ENCODE assay signal across 8 cellular contexts in genomic region chr15:69160141-69160975, GRCh38.
DNase-seq lines count a peak whose midpoint lies in the region; ATAC-seq lines count a peak whose summit lies in the region.

Gene GLCE (plus strand): TSS chr15:69160635. CDS start chr15:69255807, 95,172 bp downstream.

- DNase-seq in GM04504 (ENCODE audit: low read depth) (peak; percentile 93), NCI-H1048 (lab: John Stamatoyannopoulos, UW) (peak; percentile 95), SK-N-MC (ENCODE audit: low read depth, low spot score) (peak; percentile 57), globus pallidus (ENCODE audit: low spot score) (peak; percentile 99), non-pigmented ciliary epithelial cell (ENCODE audit: low read depth) (peak; percentile 79), substantia nigra (lab: John Stamatoyannopoulos, UW) (peak; percentile 53 to 98 (median 94))

- ATAC-seq in HG02571 (IDR thresholded peaks at IDR 0.05; ENCODE audit: unreplicated experiment), result peak; percentile 89

- peak within 1 kb of the TSS; percentile 79 for H3K27ac Mint-ChIP-seq in activated naive CD4-positive, alpha-beta T cell treated with anti-CD3 and anti-CD28 coated beads, Interleukin-2, amount 50 U/mL, for 24 hours

- H3K9me3 Mint-ChIP-seq in activated naive CD4-positive, alpha-beta T cell treated with anti-CD3 and anti-CD28 coated beads, Interleukin-2, amount 50 U/mL, for 24 hours, result no peaks in the 10 kb centered on the region

- peak within 1 kb of the TSS; percentile 97 for H3K4me3 Mint-ChIP-seq in activated naive CD4-positive, alpha-beta T cell treated with anti-CD3 and anti-CD28 coated beads, Interleukin-2, amount 50 U/mL, for 24 hours

- peaks cover 24% of the 10 kb centered on the region for H3K4me1 Mint-ChIP-seq in activated naive CD4-positive, alpha-beta T cell treated with anti-CD3 and anti-CD28 coated beads, Interleukin-2, amount 50 U/mL, for 24 hours

- no peaks in the 10 kb centered on the region for H3K36me3 Mint-ChIP-seq in activated naive CD4-positive, alpha-beta T cell treated with anti-CD3 and anti-CD28 coated beads, Interleukin-2, amount 50 U/mL, for 24 hours

- H3K9ac ChIP-seq in SK-N-MC (ENCODE audit: insufficient read length), result peak within 1 kb of the TSS; percentile 95

- H3K27me3 Mint-ChIP-seq in activated naive CD4-positive, alpha-beta T cell treated with anti-CD3 and anti-CD28 coated beads, Interleukin-2, amount 50 U/mL, for 24 hours, result peaks cover 2% of the 10 kb centered on the region

- no peaks in the 10 kb centered on the region for H3K36me3 ChIP-seq in SK-N-MC (ENCODE audit: insufficient read depth, low read length)

- H3K4me3 ChIP-seq in SK-N-MC, result peak within 1 kb of the TSS; percentile 85

- H3K9me3 ChIP-seq in SK-N-MC (ENCODE audit: low read depth, low read length), result no peaks in the 10 kb centered on the region

- peak within 1 kb of the TSS; percentile 43; the same call in 1 of the 2 replicates for H3K27ac ChIP-seq in SK-N-MC
- peak within 1 kb of the TSS; percentile 86 for H3K27ac ChIP-seq in substantia nigra (ENCODE audit: low read depth, low read length, poor library complexity, severe bottlenecking)

Comparison
In these comparisons a context has a peak if more than half of its experiments do, and no peak if none do; other contexts are left out.
1. Peak in every context shown above with its lines: DNase-seq, ATAC-seq, H3K4me3 ChIP-seq and H3K27ac ChIP-seq.